8 cellular contexts compared by ENCODE assay signal in genomic region chr19:45468803-45469131, GRCh38. TPM values are rescaled to one million over a fixed set of nuclear protein-coding genes. Genes with fewer than 3 reads are reported as not detected.
DNase-seq lines count a peak whose midpoint lies in the region; ATAC-seq lines count a peak whose summit lies in the region.

No MANE protein-coding gene starts in this region.

- H3K9me3 Mint-ChIP-seq in activated CD8-positive, alpha-beta memory T cell treated with anti-CD3 and anti-CD28 coated beads, Interleukin-2, amount 10 ng/mL, durations not matched to agents 7 days and 5 days (ENCODE audit: low read depth): no peaks in the 10 kb centered on the region

- H3K27me3 Mint-ChIP-seq in activated CD8-positive, alpha-beta memory T cell treated with anti-CD3 and anti-CD28 coated beads, Interleukin-2, amount 10 ng/mL, durations not matched to agents 7 days and 5 days: peaks cover 24% of the 10 kb centered on the region

- peak; percentile 7 for ATAC-seq in activated CD8-positive, alpha-beta memory T cell treated with anti-CD3 and anti-CD28 coated beads, Interleukin-2, amount 10 ng/mL, durations not matched to agents 7 days and 5 days

- CTCF ChIA-PET in activated CD8-positive, alpha-beta memory T cell treated with anti-CD3 and anti-CD28 coated beads, Interleukin-2, amount 10 ng/mL, durations not matched to agents 7 days and 5 days (lab: Charles Lee): interaction anchor here (1.0 to 6.9 kb wide), 13 partner anchors 10 to 224 kb away, joined by 3 to 111 read pairs (median 8); partner anchors contain the start of genes PPM1N, QPCTL and SNRPD2

- H3K4me3 ChIP-seq in HUES64 (ENCODE audit: low read length) (peak overlapping the region; percentile 88), stomach smooth muscle (ENCODE audit: low read length in 2 of 2) (peak overlapping the region; percentile 96 to 98)

- peak overlapping the region; percentile 96 for H3K27ac Mint-ChIP-seq in activated CD8-positive, alpha-beta memory T cell treated with anti-CD3 and anti-CD28 coated beads, Interleukin-2, amount 10 ng/mL, durations not matched to agents 7 days and 5 days

- H3K4me3 Mint-ChIP-seq in activated CD8-positive, alpha-beta memory T cell treated with anti-CD3 and anti-CD28 coated beads, Interleukin-2, amount 10 ng/mL, durations not matched to agents 7 days and 5 days: peak overlapping the region; percentile 86

- H3K36me3 Mint-ChIP-seq in activated CD8-positive, alpha-beta memory T cell treated with anti-CD3 and anti-CD28 coated beads, Interleukin-2, amount 10 ng/mL, durations not matched to agents 7 days and 5 days: no peaks in the 10 kb centered on the region

- H3K4me1 Mint-ChIP-seq in activated CD8-positive, alpha-beta memory T cell treated with anti-CD3 and anti-CD28 coated beads, Interleukin-2, amount 10 ng/mL, durations not matched to agents 7 days and 5 days: peaks cover 24% of the 10 kb centered on the region

- peak overlapping the region; percentile 74 for H3K9ac ChIP-seq in HUES64 (ENCODE audit: low read depth, low read length)
- H3K9ac ChIP-seq in stomach smooth muscle (ENCODE audit: low read length in 2 of 2): peak overlapping the region; percentile 80 to 91

- 2% methylated on average over 19 of the region's 19 CpGs for WGBS in HUES64

- peaks cover 4% of the 10 kb centered on the region; the same call in 1 of the 2 replicates for H3K4me1 ChIP-seq in HUES64 (ENCODE audit: insufficient read depth, low read length)
- peaks cover 32% of the 10 kb centered on the region for H3K4me1 ChIP-seq in stomach smooth muscle (ENCODE audit: control insufficient read depth, insufficient read depth, low read length)

- H3K36me3 ChIP-seq in HUES64 (ENCODE audit: insufficient read depth, low read length): no peaks in the 10 kb centered on the region
- peaks cover 0 to 24% of the 10 kb centered on the region in 2 donors for H3K36me3 ChIP-seq in stomach smooth muscle (ENCODE audit: control insufficient read depth in 2 of 2, insufficient read depth in 2 of 2, low read length in 2 of 2)

- no peaks in the 10 kb centered on the region for H3K9me3 ChIP-seq in HUES64 (ENCODE audit: insufficient read depth, low read depth, low read length)
- H3K9me3 ChIP-seq in stomach smooth muscle (ENCODE audit: control insufficient read depth in 2 of 2, low read length in 2 of 2): no peaks in the 10 kb centered on the region

- DNase-seq in activated CD8-positive, alpha-beta memory T cell treated with anti-CD3 and anti-CD28 coated beads, Interleukin-2, amount 10 ng/mL, durations not matched to agents 7 days and 5 days: no peak
- DNase-seq in activated CD8-positive, alpha-beta memory T cell treated with anti-CD3 and anti-CD28 coated beads for 24 hours: no peak
- DNase-seq in iPS-NIHi11 (ENCODE audit: low spot score) (peak; percentile 10), A172 (ENCODE audit: low spot score) (no peak), ureter (ENCODE audit: low spot score) (no peak)

- H3K27ac ChIP-seq in HUES64 (ENCODE audit: low read depth, low read length) (peak overlapping the region; percentile 97; the same call in 1 of the 2 replicates), angular gyrus (ENCODE audit: low read depth, low read length) (peak overlapping the region; percentile 94), stomach smooth muscle (ENCODE audit: low read length) (peak overlapping the region; percentile 96)

- H3K27me3 ChIP-seq in HUES64 (ENCODE audit: insufficient read depth, low read length) (peaks cover 22% of the 10 kb centered on the region), stomach smooth muscle (ENCODE audit: control insufficient read depth in 1 of 2, insufficient read depth in 2 of 2, low read length in 2 of 2) (no peaks in the 10 kb centered on the region)

RNA-seq across cellular contexts. Expression of gene FOSB, which starts 1.0 kb away (rescaled TPM):
- 10 to 100 TPM in 1 of 2 experiments, 1 to 10 TPM in 1; 5.6 to 98.6 TPM for total RNA-seq in activated CD8-positive, alpha-beta memory T cell treated with anti-CD3 and anti-CD28 coated beads, Interleukin-2, amount 10 ng/mL, durations not matched to agents 7 days and 5 days
- polyA plus RNA-seq in HUES64 (2013, experiment 1 of 2): 0.25 TPM
- polyA plus RNA-seq in HUES64 (2013, experiment 2 of 2): 0.44 TPM
- 0.17 TPM in 1 of 2 replicates, not detected in the other for total RNA-seq in A172 (2014; rRNA removed; shearing (Covaris generic))
- total RNA-seq in ureter: 1.5 TPM

RNA-seq across cellular contexts. Expression of gene RTN2, which starts 28.1 kb away (rescaled TPM):
- 1 to 10 TPM; 3.1 to 4.3 TPM for total RNA-seq in activated CD8-positive, alpha-beta memory T cell treated with anti-CD3 and anti-CD28 coated beads, Interleukin-2, amount 10 ng/mL, durations not matched to agents 7 days and 5 days
- polyA plus RNA-seq in HUES64 (2013, experiment 1 of 2): 17.2 TPM
- 18.8 TPM for polyA plus RNA-seq in HUES64 (2013, experiment 2 of 2)
- total RNA-seq in A172 (2014; rRNA removed; shearing (Covaris generic)): 3.4 and 7.7 TPM in 2 replicates
- total RNA-seq in ureter: 5.8 TPM

RNA-seq across cellular contexts. Expression of gene PPM1N, which starts 29.5 kb away (rescaled TPM):
- 1 to 10 TPM; 4.3 to 4.5 TPM for total RNA-seq in activated CD8-positive, alpha-beta memory T cell treated with anti-CD3 and anti-CD28 coated beads, Interleukin-2, amount 10 ng/mL, durations not matched to agents 7 days and 5 days
- polyA plus RNA-seq in HUES64 (2013, experiment 1 of 2): 5.5 TPM
- 4.8 TPM for polyA plus RNA-seq in HUES64 (2013, experiment 2 of 2)
- 0.31 and 3.6 TPM in 2 replicates for total RNA-seq in A172 (2014; rRNA removed; shearing (Covaris generic))
- 1.4 TPM for total RNA-seq in ureter

RNA-seq across cellular contexts. Expression of gene VASP, which starts 38.5 kb away (rescaled TPM):
- 100 to 1,000 TPM; 223 to 308 TPM for total RNA-seq in activated CD8-positive, alpha-beta memory T cell treated with anti-CD3 and anti-CD28 coated beads, Interleukin-2, amount 10 ng/mL, durations not matched to agents 7 days and 5 days
- polyA plus RNA-seq in HUES64 (2013, experiment 1 of 2): 92.8 TPM
- polyA plus RNA-seq in HUES64 (2013, experiment 2 of 2): 93.5 TPM
- total RNA-seq in A172 (2014; rRNA removed; shearing (Covaris generic)): 54.7 and 64.6 TPM in 2 replicates
- 90.1 TPM for total RNA-seq in ureter

RNA-seq across cellular contexts. Expression of gene ERCC1, which starts 45.0 kb away (rescaled TPM):
- 10 to 100 TPM; 62.5 to 73.4 TPM for total RNA-seq in activated CD8-positive, alpha-beta memory T cell treated with anti-CD3 and anti-CD28 coated beads, Interleukin-2, amount 10 ng/mL, durations not matched to agents 7 days and 5 days
- polyA plus RNA-seq in HUES64 (2013, experiment 1 of 2): 34.4 TPM
- polyA plus RNA-seq in HUES64 (2013, experiment 2 of 2): 45.5 TPM
- total RNA-seq in A172 (2014; rRNA removed; shearing (Covaris generic)): 45.5 and 60.2 TPM in 2 replicates
- total RNA-seq in ureter: 78.3 TPM
